In genomic region chr11:590997-591396, GRCh38 we compare ENCODE assay signal across 17 cellular contexts. TPM values are rescaled to one million over a fixed set of nuclear protein-coding genes. Genes with fewer than 3 reads are reported as not detected.
DNase-seq lines count a peak whose midpoint lies in the region; ATAC-seq and TF ChIP-seq lines count a peak whose summit lies in the region.
"Had no signal": no experiment of that assay in that cellular context is flagged by ENCODE, and none has a peak within 500 bp of the region (broad histone marks: within the 10 kb centered on the region; RNA-seq: fewer than 3 reads in every experiment).

No MANE protein-coding gene starts in this region.

- peaks cover 72% of the 10 kb centered on the region for H3K36me3 Mint-ChIP-seq in activated CD4-positive, alpha-beta memory T cell treated with anti-CD3 and anti-CD28 coated beads, Interleukin-2, amount 10 ng/mL, durations not matched to agents 7 days and 5 days (ENCODE audit: low read depth)
- peaks cover 45% of the 10 kb centered on the region for H3K36me3 Mint-ChIP-seq in activated CD4-positive, alpha-beta memory T cell treated with anti-CD3 and anti-CD28 coated beads for 36 hours
- H3K36me3 Mint-ChIP-seq in CD4-positive, alpha-beta T cell (ENCODE audit: low read depth), result peaks cover 94% of the 10 kb centered on the region
- peaks cover 42% of the 10 kb centered on the region for H3K36me3 Mint-ChIP-seq in endothelial cell (ENCODE audit: low read depth, unreplicated experiment)

- H3K27ac Mint-ChIP-seq in activated CD4-positive, alpha-beta memory T cell treated with anti-CD3 and anti-CD28 coated beads, Interleukin-2, amount 10 ng/mL, durations not matched to agents 7 days and 5 days, result peak overlapping the region; percentile 16
- H3K27ac Mint-ChIP-seq in activated CD4-positive, alpha-beta memory T cell treated with anti-CD3 and anti-CD28 coated beads for 36 hours, result no peak overlapping the region
- peak overlapping the region; percentile 68 for H3K27ac Mint-ChIP-seq in CD4-positive, alpha-beta T cell
- H3K27ac Mint-ChIP-seq in endothelial cell (ENCODE audit: unreplicated experiment), result no peak overlapping the region

- H3K27me3 Mint-ChIP-seq in activated CD4-positive, alpha-beta memory T cell treated with anti-CD3 and anti-CD28 coated beads, Interleukin-2, amount 10 ng/mL, durations not matched to agents 7 days and 5 days, result no peaks in the 10 kb centered on the region
- no peaks in the 10 kb centered on the region for H3K27me3 Mint-ChIP-seq in activated CD4-positive, alpha-beta memory T cell treated with anti-CD3 and anti-CD28 coated beads for 36 hours
- no peaks in the 10 kb centered on the region for H3K27me3 Mint-ChIP-seq in CD4-positive, alpha-beta T cell
- H3K27me3 Mint-ChIP-seq in endothelial cell (ENCODE audit: unreplicated experiment), result peaks cover 13% of the 10 kb centered on the region
- H3K27me3 Mint-ChIP-seq: IgD-negative memory B cell had no signal

- H3K9me3 ChIP-seq in CD4-positive, alpha-beta T cell (ENCODE audit: control insufficient read depth, low read length), result no peaks in the 10 kb centered on the region
- H3K9me3 ChIP-seq: BLaER1 had no signal

- intact Hi-C loops in activated CD4-positive, alpha-beta memory T cell treated with anti-CD3 and anti-CD28 coated beads for 36 hours (cut with micrococcal nuclease), result no loop called here
- intact Hi-C loops in CD4-positive, alpha-beta T cell (cut with DNase I, micrococcal nuclease), result no loop called here
- intact Hi-C loops in head of caudate nucleus (cut with DNase I), result no loop called here

- H3K9me3 Mint-ChIP-seq in activated CD4-positive, alpha-beta memory T cell treated with anti-CD3 and anti-CD28 coated beads, Interleukin-2, amount 10 ng/mL, durations not matched to agents 7 days and 5 days, result no peaks in the 10 kb centered on the region
- no peaks in the 10 kb centered on the region for H3K9me3 Mint-ChIP-seq in activated CD4-positive, alpha-beta memory T cell treated with anti-CD3 and anti-CD28 coated beads for 36 hours
- H3K9me3 Mint-ChIP-seq in CD4-positive, alpha-beta T cell, result no peaks in the 10 kb centered on the region
- H3K9me3 Mint-ChIP-seq in endothelial cell (ENCODE audit: unreplicated experiment), result no peaks in the 10 kb centered on the region
- H3K9me3 Mint-ChIP-seq: IgD-negative memory B cell had no signal

- POLR2A ChIA-PET in activated CD4-positive, alpha-beta memory T cell treated with anti-CD3 and anti-CD28 coated beads, Interleukin-2, amount 10 ng/mL, durations not matched to agents 7 days and 5 days (lab: Charles Lee), result interaction anchor here (0.8 kb wide), 1 partner anchor 13 kb away, joined by 3 read pairs; no protein-coding TSS in a partner anchor
- POLR2A ChIA-PET in activated CD4-positive, alpha-beta memory T cell treated with anti-CD3 and anti-CD28 coated beads for 36 hours (lab: Charles Lee), result no interaction called here
- POLR2A ChIA-PET in CD4-positive, alpha-beta T cell (lab: Charles Lee), result interaction anchor here (0.6 to 1.3 kb wide), 3 partner anchors 9 to 218 kb away, joined by 3 to 5 read pairs (median 3); partner anchors contain the start of gene PHRF1
- POLR2A ChIA-PET in RWPE1 (lab: Yijun Ruan, JAX; ENCODE audit: low non-redundant PET), result no interaction called here

- no peak for DNase-seq in activated CD4-positive, alpha-beta memory T cell treated with anti-CD3 and anti-CD28 coated beads, Interleukin-2, amount 10 ng/mL, durations not matched to agents 7 days and 5 days
- DNase-seq in activated CD4-positive, alpha-beta memory T cell treated with anti-CD3 and anti-CD28 coated beads for 36 hours, result no peak
- DNase-seq in CD4-positive, alpha-beta T cell, result no peak
- DNase-seq in RWPE1 (ENCODE audit: low spot score) (no peak), head of caudate nucleus (peak in 26 of 42 donors; percentile 21 to 73 (median 50)), NCI-H146 treated with DMSO at 0.1 percent for 48 hours (lab: John Stamatoyannopoulos, UW; ENCODE audit: unreplicated experiment) (no peak), endothelial cell (ENCODE audit: low spot score) (no peak)
- DNase-seq: 8988T, AML-193, DMS79 treated with DMSO at 0.1 percent for 48 hours, EL, GDM1, GM23248, H7 had no signal

- TF ChIP-seq CTCF in CD4-positive, alpha-beta T cell (IDR thresholded peaks at IDR 0.05), result no peak
- TF ChIP-seq CTCF in RWPE1 (conservative IDR thresholded peaks at IDR 0.05; ENCODE audit: low read depth) (no peak), endothelial cell (IDR thresholded peaks at IDR 0.05; ENCODE audit: unreplicated experiment) (no peak)

- H3K4me1 Mint-ChIP-seq in activated CD4-positive, alpha-beta memory T cell treated with anti-CD3 and anti-CD28 coated beads, Interleukin-2, amount 10 ng/mL, durations not matched to agents 7 days and 5 days, result peaks cover 42% of the 10 kb centered on the region
- peaks cover 20% of the 10 kb centered on the region for H3K4me1 Mint-ChIP-seq in activated CD4-positive, alpha-beta memory T cell treated with anti-CD3 and anti-CD28 coated beads for 36 hours (ENCODE audit: low read depth)
- H3K4me1 Mint-ChIP-seq in CD4-positive, alpha-beta T cell (ENCODE audit: low read depth), result peaks cover 21% of the 10 kb centered on the region
- H3K4me1 Mint-ChIP-seq in endothelial cell (ENCODE audit: unreplicated experiment), result peaks cover 6% of the 10 kb centered on the region
- H3K4me1 Mint-ChIP-seq: IgD-negative memory B cell had no signal

- no peak overlapping the region for H3K4me3 Mint-ChIP-seq in activated CD4-positive, alpha-beta memory T cell treated with anti-CD3 and anti-CD28 coated beads, Interleukin-2, amount 10 ng/mL, durations not matched to agents 7 days and 5 days
- no peak overlapping the region for H3K4me3 Mint-ChIP-seq in activated CD4-positive, alpha-beta memory T cell treated with anti-CD3 and anti-CD28 coated beads for 36 hours
- no peak overlapping the region for H3K4me3 Mint-ChIP-seq in CD4-positive, alpha-beta T cell
- H3K4me3 Mint-ChIP-seq in endothelial cell (ENCODE audit: unreplicated experiment), result no peak overlapping the region
- H3K4me3 Mint-ChIP-seq: IgD-negative memory B cell had no signal

- CTCF ChIA-PET in activated CD4-positive, alpha-beta memory T cell treated with anti-CD3 and anti-CD28 coated beads, Interleukin-2, amount 10 ng/mL, durations not matched to agents 7 days and 5 days (lab: Charles Lee), result interaction anchor here (0.7 kb wide), 2 partner anchors 7 to 15 kb away, joined by 3 to 4 read pairs; partner anchors contain the start of gene PHRF1
- CTCF ChIA-PET in activated CD4-positive, alpha-beta memory T cell treated with anti-CD3 and anti-CD28 coated beads for 36 hours (lab: Charles Lee), result no interaction called here
- CTCF ChIA-PET in CD4-positive, alpha-beta T cell (lab: Charles Lee), result interaction anchor here (1.0 kb wide), 1 partner anchor 36 kb away, joined by 3 read pairs; no protein-coding TSS in a partner anchor
- CTCF ChIA-PET in RWPE1 (lab: Yijun Ruan, JAX), result no interaction called here

- no peak for ATAC-seq in CD4-positive, alpha-beta T cell (ENCODE audit: poor library complexity)
- ATAC-seq in HG03139 (IDR thresholded peaks at IDR 0.05; ENCODE audit: unreplicated experiment), result no peak

- no peaks in the 10 kb centered on the region for H3K27me3 ChIP-seq in CD4-positive, alpha-beta T cell (ENCODE audit: control insufficient read depth, insufficient read depth, low read length)
- H3K27me3 ChIP-seq: BLaER1 had no signal

- no peak overlapping the region for H3K27ac ChIP-seq in CD4-positive, alpha-beta T cell (ENCODE audit: low read depth, low read length)
- H3K27ac ChIP-seq in RWPE1, result peak overlapping the region; percentile 9; the same call in 1 of the 2 replicates
- H3K27ac ChIP-seq: BLaER1, GM23248 had no signal

RNA-seq across cellular contexts. Expression of gene PHRF1, which starts 14.7 kb away (rescaled TPM):
- total RNA-seq in activated CD4-positive, alpha-beta memory T cell treated with anti-CD3 and anti-CD28 coated beads, Interleukin-2, amount 10 ng/mL, durations not matched to agents 7 days and 5 days, result 10 to 100 TPM; 38.7 to 39.1 TPM
- 10 to 100 TPM; 32.4 to 33.5 TPM for total RNA-seq in activated CD4-positive, alpha-beta memory T cell treated with anti-CD3 and anti-CD28 coated beads for 36 hours
- 10 to 100 TPM; 37.1 to 37.6 TPM for total RNA-seq in CD4-positive, alpha-beta T cell
- 29.5 TPM for total RNA-seq in endothelial cell (ENCODE audit: unreplicated experiment)

RNA-seq across cellular contexts. Expression of gene IRF7, which starts 24.8 kb away (rescaled TPM):
- 100 to 1,000 TPM; 220 to 221 TPM for total RNA-seq in activated CD4-positive, alpha-beta memory T cell treated with anti-CD3 and anti-CD28 coated beads, Interleukin-2, amount 10 ng/mL, durations not matched to agents 7 days and 5 days
- 10 to 100 TPM; 79.9 to 80.7 TPM for total RNA-seq in activated CD4-positive, alpha-beta memory T cell treated with anti-CD3 and anti-CD28 coated beads for 36 hours
- 10 to 100 TPM; 36.5 to 37.7 TPM for total RNA-seq in CD4-positive, alpha-beta T cell
- total RNA-seq in endothelial cell (ENCODE audit: unreplicated experiment), result 11.6 TPM

RNA-seq across cellular contexts. Expression of gene RASSF7, which starts 30.2 kb away (rescaled TPM):
- 10 to 100 TPM; 32.7 to 32.8 TPM for total RNA-seq in activated CD4-positive, alpha-beta memory T cell treated with anti-CD3 and anti-CD28 coated beads, Interleukin-2, amount 10 ng/mL, durations not matched to agents 7 days and 5 days
- 10 to 100 TPM; 18.8 to 21.9 TPM for total RNA-seq in activated CD4-positive, alpha-beta memory T cell treated with anti-CD3 and anti-CD28 coated beads for 36 hours
- total RNA-seq in CD4-positive, alpha-beta T cell, result 10 to 100 TPM; 14.1 to 15.7 TPM
- total RNA-seq in endothelial cell (ENCODE audit: unreplicated experiment), result 8.9 TPM

RNA-seq across cellular contexts. Expression of gene LMNTD2, which starts 30.5 kb away (rescaled TPM):
- total RNA-seq in activated CD4-positive, alpha-beta memory T cell treated with anti-CD3 and anti-CD28 coated beads, Interleukin-2, amount 10 ng/mL, durations not matched to agents 7 days and 5 days, result 1 to 10 TPM; 2.5 to 3.2 TPM
- total RNA-seq in activated CD4-positive, alpha-beta memory T cell treated with anti-CD3 and anti-CD28 coated beads for 36 hours, result 1 to 10 TPM; 3.1 to 3.9 TPM
- total RNA-seq in CD4-positive, alpha-beta T cell, result 10 to 100 TPM in 1 of 2 experiments, 1 to 10 TPM in 1; 8.2 to 10.3 TPM
- total RNA-seq in endothelial cell (ENCODE audit: unreplicated experiment), result 4.2 TPM

RNA-seq across cellular contexts. Expression of gene CDHR5, which starts 33.8 kb away (rescaled TPM):
- total RNA-seq in activated CD4-positive, alpha-beta memory T cell treated with anti-CD3 and anti-CD28 coated beads, Interleukin-2, amount 10 ng/mL, durations not matched to agents 7 days and 5 days, result not detected
- total RNA-seq in activated CD4-positive, alpha-beta memory T cell treated with anti-CD3 and anti-CD28 coated beads for 36 hours, result not detected
- not detected for total RNA-seq in CD4-positive, alpha-beta T cell
- not detected for total RNA-seq in endothelial cell (ENCODE audit: unreplicated experiment)
- total RNA-seq: GM23248, H7 had no signal

Comparison
In these comparisons a context has a peak if more than half of its experiments do, and no peak if none do; other contexts are left out.
1. H3K27ac Mint-ChIP-seq: peak in activated CD4-positive, alpha-beta memory T cell treated with anti-CD3 and anti-CD28 coated beads, Interleukin-2, amount 10 ng/mL, durations not matched to agents 7 days and 5 days (single experiment) and CD4-positive, alpha-beta T cell (single experiment); none in activated CD4-positive, alpha-beta memory T cell treated with anti-CD3 and anti-CD28 coated beads for 36 hours (single experiment) and endothelial cell (single experiment).
2. CTCF ChIA-PET loops: an anchor here in activated CD4-positive, alpha-beta memory T cell treated with anti-CD3 and anti-CD28 coated beads, Interleukin-2, amount 10 ng/mL, durations not matched to agents 7 days and 5 days (0.7 kb wide) and CD4-positive, alpha-beta T cell (1.0 kb wide); none called in activated CD4-positive, alpha-beta memory T cell treated with anti-CD3 and anti-CD28 coated beads for 36 hours and RWPE1.
3. POLR2A ChIA-PET loops: an anchor here in activated CD4-positive, alpha-beta memory T cell treated with anti-CD3 and anti-CD28 coated beads, Interleukin-2, amount 10 ng/mL, durations not matched to agents 7 days and 5 days (0.8 kb wide) and CD4-positive, alpha-beta T cell (0.6 to 1.3 kb wide); none called in activated CD4-positive, alpha-beta memory T cell treated with anti-CD3 and anti-CD28 coated beads for 36 hours and RWPE1.
4. DNase-seq: peak in head of caudate nucleus (26 of 42); none in activated CD4-positive, alpha-beta memory T cell treated with anti-CD3 and anti-CD28 coated beads, Interleukin-2, amount 10 ng/mL, durations not matched to agents 7 days and 5 days (single experiment), activated CD4-positive, alpha-beta memory T cell treated with anti-CD3 and anti-CD28 coated beads for 36 hours (single experiment), CD4-positive, alpha-beta T cell (0 of 10), RWPE1 (single experiment), NCI-H146 treated with DMSO at 0.1 percent for 48 hours (single experiment) and endothelial cell (single experiment).